ENCODE assay signal across 14 cellular contexts in genomic region chr1:218755128-218755527, GRCh38.
"Had no signal": no experiment of that assay in that cellular context is flagged by ENCODE, and none has a peak within 500 bp of the region (broad histone marks: within the 10 kb centered on the region; RNA-seq: fewer than 3 reads in every experiment).

No MANE protein-coding gene starts in this region.

- H3K4me3 Mint-ChIP-seq: activated CD4-positive, alpha-beta T cell treated with anti-CD3 and anti-CD28 coated beads, Interleukin-2, amount 10 ng/mL, durations not matched to agents 7 days and 5 days; activated T-helper 17 cell treated with anti-CD3 and anti-CD28 coated beads, Interleukin-2, amount 50 U/mL, for 72 hours; nephron progenitor cell; stimulated activated naive CD8-positive, alpha-beta T cell treated with anti-CD3 and anti-CD28 coated beads, Interleukin-15, Interleukin-2, amounts not matched to agents 100 ng/mL and 50 ng/mL, for 24 hours had no signal

- H3K27ac ChIP-seq: adrenal gland, heart left ventricle, left ventricle myocardium inferior, upper lobe of left lung had no signal

- H3K27me3 ChIP-seq: adrenal gland, heart left ventricle, upper lobe of left lung had no signal

- H3K4me1 Mint-ChIP-seq: activated CD4-positive, alpha-beta T cell treated with anti-CD3 and anti-CD28 coated beads, Interleukin-2, amount 10 ng/mL, durations not matched to agents 7 days and 5 days; activated T-helper 17 cell treated with anti-CD3 and anti-CD28 coated beads, Interleukin-2, amount 50 U/mL, for 72 hours; nephron progenitor cell had no signal

- H3K4me3 ChIP-seq: adrenal gland, heart left ventricle, left ventricle myocardium inferior, upper lobe of left lung had no signal

- H3K27me3 Mint-ChIP-seq: activated CD4-positive, alpha-beta T cell treated with anti-CD3 and anti-CD28 coated beads, Interleukin-2, amount 10 ng/mL, durations not matched to agents 7 days and 5 days; activated T-helper 17 cell treated with anti-CD3 and anti-CD28 coated beads, Interleukin-2, amount 50 U/mL, for 72 hours; stimulated activated naive CD8-positive, alpha-beta T cell treated with anti-CD3 and anti-CD28 coated beads, Interleukin-15, Interleukin-2, amounts not matched to agents 100 ng/mL and 50 ng/mL, for 24 hours had no signal

- DNase-seq: activated CD4-positive, alpha-beta T cell treated with anti-CD3 and anti-CD28 coated beads, Interleukin-2, amount 10 ng/mL, durations not matched to agents 7 days and 5 days; activated CD4-positive, CD25-positive, alpha-beta regulatory T cell; activated CD8-positive, alpha-beta memory T cell treated with anti-CD3 and anti-CD28 coated beads for 24 hours; activated naive CD4-positive, alpha-beta T cell treated with anti-CD3 and anti-CD28 coated beads, Interleukin-2, amount 50 U/mL, for 16 hours; adrenal gland; foreskin melanocyte; heart left ventricle; left ventricle myocardium inferior; mesendoderm; nephron progenitor cell; stimulated activated CD4-positive, alpha-beta T cell treated with anti-CD3 and anti-CD28 coated beads, Interleukin-4, amount 100 ng/mL, for 24 hours; upper lobe of left lung had no signal

- H3K9me3 Mint-ChIP-seq: activated CD4-positive, alpha-beta T cell treated with anti-CD3 and anti-CD28 coated beads, Interleukin-2, amount 10 ng/mL, durations not matched to agents 7 days and 5 days; activated T-helper 17 cell treated with anti-CD3 and anti-CD28 coated beads, Interleukin-2, amount 50 U/mL, for 72 hours; stimulated activated naive CD8-positive, alpha-beta T cell treated with anti-CD3 and anti-CD28 coated beads, Interleukin-15, Interleukin-2, amounts not matched to agents 100 ng/mL and 50 ng/mL, for 24 hours had no signal

- H3K9me3 ChIP-seq: adrenal gland, heart left ventricle had no signal

- H3K36me3 ChIP-seq: adrenal gland, heart left ventricle, left ventricle myocardium inferior, upper lobe of left lung had no signal

- H3K27ac Mint-ChIP-seq: activated CD4-positive, alpha-beta T cell treated with anti-CD3 and anti-CD28 coated beads, Interleukin-2, amount 10 ng/mL, durations not matched to agents 7 days and 5 days; activated T-helper 17 cell treated with anti-CD3 and anti-CD28 coated beads, Interleukin-2, amount 50 U/mL, for 72 hours; nephron progenitor cell; stimulated activated naive CD8-positive, alpha-beta T cell treated with anti-CD3 and anti-CD28 coated beads, Interleukin-15, Interleukin-2, amounts not matched to agents 100 ng/mL and 50 ng/mL, for 24 hours had no signal

- ATAC-seq: activated T-helper 17 cell treated with anti-CD3 and anti-CD28 coated beads, Interleukin-2, amount 50 U/mL, for 72 hours; heart left ventricle had no signal

- H3K4me1 ChIP-seq: adrenal gland, heart left ventricle, left ventricle myocardium inferior, upper lobe of left lung had no signal
